Comparison of ENCODE assay signal across 12 cellular contexts in the genomic region with DNA sequence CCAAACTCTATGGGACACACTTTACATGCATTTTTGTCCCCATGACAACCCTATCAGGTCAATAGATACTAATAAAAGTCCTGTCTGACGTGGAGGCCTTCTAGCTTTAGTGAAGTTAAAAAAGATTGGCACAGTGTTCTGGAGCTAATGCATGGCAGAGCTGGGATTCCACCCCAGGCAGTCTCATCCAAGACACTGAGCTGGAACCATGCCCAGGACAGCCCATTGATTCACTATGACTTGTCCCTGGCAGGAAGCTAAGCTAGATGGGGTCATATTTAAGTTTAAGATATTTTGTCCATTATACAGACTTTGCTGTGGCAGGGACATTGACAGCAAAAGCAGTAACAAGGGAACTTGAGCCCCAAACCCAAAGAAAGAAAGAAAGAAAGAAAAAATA. TPM values are rescaled to one million over a fixed set of nuclear protein-coding genes. Genes with fewer than 3 reads are reported as not detected.
DNase-seq lines count a peak whose midpoint lies in the region; ATAC-seq and TF ChIP-seq lines count a peak whose summit lies in the region.
"Had no signal": no experiment of that assay in that cellular context is flagged by ENCODE, and none has a peak within 500 bp of the region (broad histone marks: within the 10 kb centered on the region; RNA-seq: fewer than 3 reads in every experiment).

No MANE protein-coding gene starts in this region.

- H3K4me3 ChIP-seq in HFF-Myc (replicated peaks; ENCODE audit: low read depth, low read length) (no peak overlapping the region), fibroblast of lung (replicated peaks in 1 of 4; ENCODE audit: control extremely low read depth in 1 of 4, insufficient read depth in 1 of 4, low read depth in 3 of 4, low read length in 4 of 4) (no peak overlapping the region), testis (no peak overlapping the region)
- H3K4me3 ChIP-seq: BLaER1, skin epidermis had no signal

- no peak overlapping the region for H3K4me2 ChIP-seq in fibroblast of lung (ENCODE audit: extremely low read depth, insufficient read depth, low read length)
- H3K4me2 ChIP-seq: BLaER1 had no signal

- H3K9me3 ChIP-seq in fibroblast of lung (ENCODE audit: control insufficient read depth, insufficient read depth, low read depth, low read length), result no peaks in the 10 kb centered on the region
- H3K9me3 ChIP-seq in testis, result no peaks in the 10 kb centered on the region

- TF ChIP-seq CTCF in 22Rv1 (IDR thresholded peaks at IDR 0.05) (no peak), HFF-Myc (IDR thresholded peaks at IDR 0.05; ENCODE audit: low read depth, low read length, missing control alignments) (no peak), RWPE1 (conservative IDR thresholded peaks at IDR 0.05; ENCODE audit: low read depth) (no peak), fibroblast of lung (conservative IDR thresholded peaks at IDR 0.05 in 1 of 2, IDR thresholded peaks at IDR 0.05 in 1 of 2; ENCODE audit: low read depth in 1 of 2, low read length in 2 of 2) (no peak), testis (IDR thresholded peaks at IDR 0.05) (no peak)

- DNase-seq in HFF-Myc (ENCODE audit: extremely low read depth, low read depth) (peak; percentile 45), RWPE1 (ENCODE audit: low spot score) (peak; percentile 77), fibroblast of lung (ENCODE audit: low read depth in 2 of 2) (peak; percentile 60 to 66), NCI-H2227 (lab: John Stamatoyannopoulos, UW; ENCODE audit: unreplicated experiment) (no peak), testis (no peak)
- DNase-seq in activated naive CD4-positive, alpha-beta T cell treated with anti-CD3 and anti-CD28 coated beads, Interleukin-2, amount 50 U/mL, for 16 hours, result no peak
- DNase-seq: RPMI8226 had no signal

- 52 to 55% methylated on average over 1 of the region's 1 CpG for WGBS in testis, 2 donors

- peaks cover 3% of the 10 kb centered on the region for H3K27me3 ChIP-seq in fibroblast of lung (ENCODE audit: control insufficient read depth, insufficient read depth, low read length)
- H3K27me3 ChIP-seq in testis, result no peaks in the 10 kb centered on the region
- H3K27me3 ChIP-seq: BLaER1 had no signal

- H3K36me3 ChIP-seq in fibroblast of lung (ENCODE audit: control insufficient read depth, insufficient read depth, low read length) (no peaks in the 10 kb centered on the region), testis (ENCODE audit: low read depth, missing control alignments) (no peaks in the 10 kb centered on the region)
- H3K36me3 ChIP-seq: BLaER1 had no signal

- no peak overlapping the region for H2AFZ ChIP-seq in fibroblast of lung (ENCODE audit: low read length)

- H3K9ac ChIP-seq in fibroblast of lung (ENCODE audit: insufficient read depth, low read length), result no peak overlapping the region
- H3K9ac ChIP-seq: BLaER1 had no signal

- POLR2A ChIA-PET in RWPE1 (lab: Yijun Ruan, JAX; ENCODE audit: low non-redundant PET), result no interaction called here

- no peak for TF ChIP-seq POLR2A in testis (IDR thresholded peaks at IDR 0.05)

- H3K79me2 ChIP-seq in fibroblast of lung (ENCODE audit: control insufficient read depth, insufficient read depth, low read length), result no peaks in the 10 kb centered on the region

- intact Hi-C loops in testis (cut with DNase I; ENCODE audit: low total_unique reads), result no loop called here

- ATAC-seq in GM21786 (IDR thresholded peaks at IDR 0.05; ENCODE audit: unreplicated experiment), result no peak

- no peaks in the 10 kb centered on the region for H4K20me1 ChIP-seq in fibroblast of lung (ENCODE audit: control insufficient read depth, extremely low read depth, insufficient read depth, low read length)
- H4K20me1 ChIP-seq: BLaER1 had no signal

- H3K27ac ChIP-seq in 22Rv1, result peak overlapping the region; percentile 45
- peak overlapping the region; percentile 35; the same call in 1 of the 2 replicates for H3K27ac ChIP-seq in RWPE1
- no peak overlapping the region for H3K27ac ChIP-seq in fibroblast of lung (ENCODE audit: insufficient read depth, low read length)
- no peak overlapping the region for H3K27ac ChIP-seq in testis
- H3K27ac ChIP-seq: BLaER1, skin epidermis had no signal

- H3K4me1 ChIP-seq in fibroblast of lung (ENCODE audit: control insufficient read depth, extremely low read depth, insufficient read depth, low read length), result no peaks in the 10 kb centered on the region
- H3K4me1 ChIP-seq in testis, result no peaks in the 10 kb centered on the region
- H3K4me1 ChIP-seq: BLaER1 had no signal

- CTCF ChIA-PET in RWPE1 (lab: Yijun Ruan, JAX), result interaction anchor here (0.8 kb wide), 1 partner anchor 22 kb away, joined by 3 read pairs; no protein-coding TSS in a partner anchor

RNA-seq across cellular contexts. Expression of gene TTC6, which starts 28.1 kb away (rescaled TPM):
- total RNA-seq in fibroblast of lung (under 0.01 and 0.17 TPM in 2 replicates), testis (10 to 100 TPM; 11.2 to 17.2 TPM)
- polyA plus RNA-seq in fibroblast of lung (not detected in 2 replicates), testis (ENCODE audit: insufficient read depth, low read depth, low replicate concordance) (12.4 TPM)
- not detected in 2 replicates for polyA plus RNA-seq in fibroblast of lung (2012)
- not detected in 2 replicates for polyA minus RNA-seq in fibroblast of lung (ENCODE audit: low replicate concordance)
- total RNA-seq: activated T-helper 1 cell treated with anti-CD3 and anti-CD28 coated beads, Interleukin-12 subunit alpha, Interleukin-12 subunit beta, Interleukin-2, Interleukin-4 antibody, amounts not matched to agents 30 ng/mL and 10 ng/mL and 1 ng/mL, durations not matched to agents 14 hours and 24 hours and 36 hours had no signal

RNA-seq across cellular contexts. Expression of gene FOXA1, which starts 28.5 kb away (rescaled TPM):
- total RNA-seq in fibroblast of lung, result under 0.01 TPM in 2 replicates
- 0.03 and 0.09 TPM in 2 replicates for polyA plus RNA-seq in fibroblast of lung
- 0.05 TPM in 1 of 2 replicates, not detected in the other for polyA plus RNA-seq in fibroblast of lung (2012)
- polyA minus RNA-seq in fibroblast of lung (ENCODE audit: low replicate concordance), result 0.19 TPM in 1 of 2 replicates, not detected in the other
- total RNA-seq in testis, result 1 to 10 TPM; 2.2 to 3.0 TPM
- polyA plus RNA-seq in testis (ENCODE audit: insufficient read depth, low read depth, low replicate concordance), result 0.95 TPM

Comparison
In these comparisons a context has a peak if more than half of its experiments do, and no peak if none do; other contexts are left out.
1. H3K27ac ChIP-seq: peak in 22Rv1 (single experiment) and RWPE1 (single experiment); none in fibroblast of lung (single experiment) and testis (0 of 2).
2. DNase-seq: peak in HFF-Myc (single experiment), RWPE1 (single experiment) and fibroblast of lung (2 of 2); none in NCI-H2227 (single experiment), activated naive CD4-positive, alpha-beta T cell treated with anti-CD3 and anti-CD28 coated beads, Interleukin-2, amount 50 U/mL, for 16 hours (single experiment) and testis (single experiment).
3. RNA of gene TTC6, which starts 28.1 kb away (total RNA-seq): 11.2 to 17.2 TPM in testis; under 0.01 to 0.17 TPM in fibroblast of lung; every median in the first group is over 10 times any median in the second.